ENCODE assay signal across 9 cellular contexts in the genomic region with DNA sequence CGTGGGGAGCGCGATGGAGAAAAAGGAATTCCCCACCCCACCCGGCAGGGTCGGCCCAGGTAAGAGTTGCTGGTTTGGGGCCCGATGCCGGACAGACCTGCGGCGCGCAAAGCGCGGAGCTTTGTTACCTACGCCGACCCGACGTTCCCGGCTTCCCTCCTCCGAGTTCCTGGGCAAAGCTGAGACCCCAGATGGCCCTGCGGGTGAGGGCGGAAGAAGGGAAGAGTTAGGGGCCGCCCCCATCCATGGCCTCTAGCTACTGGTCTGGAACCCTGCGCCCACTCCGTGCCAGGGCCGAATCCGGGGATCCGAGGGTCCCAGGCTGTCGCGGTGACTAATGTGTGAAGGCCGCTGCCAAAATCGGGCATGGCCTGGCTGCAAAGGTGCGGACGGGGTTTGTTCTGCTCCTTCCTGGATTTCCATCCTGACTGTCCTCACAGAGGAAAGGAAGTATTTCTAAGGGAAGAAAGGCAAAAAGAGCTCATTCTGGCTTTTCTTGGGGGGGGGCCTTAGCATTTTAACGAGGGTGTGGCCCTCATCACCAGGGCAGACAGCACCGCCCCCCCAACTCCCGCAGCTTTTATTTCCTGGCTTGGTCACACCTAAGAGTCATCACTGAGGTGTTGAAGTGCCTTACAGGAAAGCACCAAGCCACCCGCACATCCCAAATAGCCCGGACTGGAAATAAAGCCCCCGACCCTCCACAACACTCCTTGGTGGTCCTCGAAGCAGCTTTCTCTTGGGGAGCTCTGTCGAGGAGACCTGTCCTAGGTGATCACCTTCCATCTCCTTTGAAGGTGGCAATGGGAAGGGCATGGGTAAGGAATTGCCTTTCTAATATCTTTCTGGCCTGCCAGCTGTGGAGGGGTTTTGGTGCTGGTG. TPM values are rescaled to one million over a fixed set of nuclear protein-coding genes. Genes with fewer than 3 reads are reported as not detected.
DNase-seq lines count a peak whose midpoint lies in the region; ATAC-seq, FAIRE-seq and TF ChIP-seq lines count a peak whose summit lies in the region.
"Had no signal": no experiment of that assay in that cellular context is flagged by ENCODE, and none has a peak within 500 bp of the region (broad histone marks: within the 10 kb centered on the region; RNA-seq: fewer than 3 reads in every experiment).

No MANE protein-coding gene starts in this region.

- H3K27ac ChIP-seq in PC-3 (ENCODE audit: low read length) (no peak overlapping the region), endothelial cell of umbilical vein (ENCODE audit: insufficient read depth, low read depth, low read length) (peak overlapping the region; percentile 2)

- intact Hi-C loops in PC-3 (cut with micrococcal nuclease) (no loop called here), endothelial cell of umbilical vein (cut with micrococcal nuclease) (no loop called here)

- H3K9me3 Mint-ChIP-seq in T-helper 1 cell treated with Interleukin-12 subunit alpha and Interleukin-12 subunit beta and Interleukin-4 antibody, amounts not matched to agents 30 μg/mL and 1 μg/mL, for 36 hours: no peaks in the 10 kb centered on the region
- no peaks in the 10 kb centered on the region for H3K9me3 Mint-ChIP-seq in natural killer cell treated with Interleukin-12 subunit alpha and Interleukin-12 subunit beta and Interleukin-15 and Interleukin-18, amount 100 ng/mL, for 72 hours
- H3K9me3 Mint-ChIP-seq: activated naive CD8-positive, alpha-beta T cell treated with anti-CD3 and anti-CD28 coated beads, Interleukin-2, amount 10 ng/mL, durations not matched to agents 7 days and 5 days had no signal

- H3K9ac ChIP-seq in PC-3 (ENCODE audit: low read length): peak overlapping the region; percentile 77
- H3K9ac ChIP-seq in endothelial cell of umbilical vein (replicated peaks; ENCODE audit: extremely low read depth, insufficient read depth, low read length): peak overlapping the region; percentile 81

- H3K4me3 Mint-ChIP-seq in T-helper 1 cell treated with Interleukin-12 subunit alpha and Interleukin-12 subunit beta and Interleukin-4 antibody, amounts not matched to agents 30 μg/mL and 1 μg/mL, for 36 hours: peak overlapping the region; percentile 34
- H3K4me3 Mint-ChIP-seq in natural killer cell treated with Interleukin-12 subunit alpha and Interleukin-12 subunit beta and Interleukin-15 and Interleukin-18, amount 100 ng/mL, for 72 hours: peak overlapping the region; percentile 45

- H3K9me1 ChIP-seq in endothelial cell of umbilical vein (replicated peaks; ENCODE audit: control insufficient read depth, extremely low read depth, insufficient read depth, low read length): no peaks in the 10 kb centered on the region

- no peaks in the 10 kb centered on the region for H3K9me3 ChIP-seq in PC-3 (ENCODE audit: low read length)
- H3K9me3 ChIP-seq in endothelial cell of umbilical vein (replicated peaks; ENCODE audit: control insufficient read depth, insufficient read depth, low read length): no peaks in the 10 kb centered on the region

- no peaks in the 10 kb centered on the region for H3K36me3 ChIP-seq in PC-3 (ENCODE audit: low read depth, low read length)
- peaks cover 0 to 5% of the 10 kb centered on the region in 2 experiments for H3K36me3 ChIP-seq in endothelial cell of umbilical vein (ENCODE audit: control insufficient read depth in 2 of 2, extremely low read depth in 1 of 2, insufficient read depth in 2 of 2, low read length in 2 of 2)

- peaks cover 44% of the 10 kb centered on the region for H3K27me3 Mint-ChIP-seq in T-helper 1 cell treated with Interleukin-12 subunit alpha and Interleukin-12 subunit beta and Interleukin-4 antibody, amounts not matched to agents 30 μg/mL and 1 μg/mL, for 36 hours (ENCODE audit: low read depth)
- peaks cover 0 to 14% of the 10 kb centered on the region in 2 donors for H3K27me3 Mint-ChIP-seq in natural killer cell treated with Interleukin-12 subunit alpha and Interleukin-12 subunit beta and Interleukin-15 and Interleukin-18, amount 100 ng/mL, for 72 hours

- H3K4me2 ChIP-seq in PC-3 (ENCODE audit: low read length) (peak overlapping the region; percentile 92), endothelial cell of umbilical vein (ENCODE audit: insufficient read depth, low read length) (peak overlapping the region; percentile 55)

- H3K36me3 Mint-ChIP-seq in T-helper 1 cell treated with Interleukin-12 subunit alpha and Interleukin-12 subunit beta and Interleukin-4 antibody, amounts not matched to agents 30 μg/mL and 1 μg/mL, for 36 hours (ENCODE audit: low read depth): peaks cover 3% of the 10 kb centered on the region
- peaks cover 6% of the 10 kb centered on the region for H3K36me3 Mint-ChIP-seq in natural killer cell treated with Interleukin-12 subunit alpha and Interleukin-12 subunit beta and Interleukin-15 and Interleukin-18, amount 100 ng/mL, for 72 hours
- H3K36me3 Mint-ChIP-seq: activated naive CD8-positive, alpha-beta T cell treated with anti-CD3 and anti-CD28 coated beads, Interleukin-2, amount 10 ng/mL, durations not matched to agents 7 days and 5 days had no signal

- H3K79me2 ChIP-seq in PC-3 (ENCODE audit: low read length) (peaks cover 51% of the 10 kb centered on the region), endothelial cell of umbilical vein (ENCODE audit: control insufficient read depth, insufficient read depth, low read length) (no peaks in the 10 kb centered on the region)

- H3K9me2 ChIP-seq in PC-3 (replicated peaks; ENCODE audit: low read length): no peaks in the 10 kb centered on the region

- peak; percentile 70 for FAIRE-seq in endothelial cell of umbilical vein (lab: Jason Lieb, UNC)

- peaks cover 10% of the 10 kb centered on the region; the same call in 1 of the 2 replicates for H3K4me1 ChIP-seq in PC-3 (ENCODE audit: insufficient read depth, low read length)
- peaks cover 7% of the 10 kb centered on the region for H3K4me1 ChIP-seq in endothelial cell of umbilical vein (ENCODE audit: control insufficient read depth, extremely low read depth, insufficient read depth, low read length)

- TSS peak; percentile 46 for BruUV-seq in PC-3 (replicated peaks; lab: Mats Ljungman, UMichigan)
- BruUV-seq in endothelial cell of umbilical vein (replicated peaks; lab: Mats Ljungman, UMichigan): TSS peak; percentile 22

- H2AFZ ChIP-seq in PC-3 (ENCODE audit: low read length) (peak overlapping the region; percentile 93), endothelial cell of umbilical vein (ENCODE audit: low read depth, low read length) (peak overlapping the region; percentile 91)

- H3K27ac Mint-ChIP-seq in T-helper 1 cell treated with Interleukin-12 subunit alpha and Interleukin-12 subunit beta and Interleukin-4 antibody, amounts not matched to agents 30 μg/mL and 1 μg/mL, for 36 hours: no peak overlapping the region
- no peak overlapping the region for H3K27ac Mint-ChIP-seq in natural killer cell treated with Interleukin-12 subunit alpha and Interleukin-12 subunit beta and Interleukin-15 and Interleukin-18, amount 100 ng/mL, for 72 hours
- H3K27ac Mint-ChIP-seq: activated naive CD8-positive, alpha-beta T cell treated with anti-CD3 and anti-CD28 coated beads, Interleukin-2, amount 10 ng/mL, durations not matched to agents 7 days and 5 days had no signal

- dilution Hi-C loops in endothelial cell of umbilical vein (cut with MboI; ENCODE audit: extremely low pct_ligation_motif_present, low sequenced_read_pairs): no loop called here

- peak; percentile 36 for ATAC-seq in PC-3
- peak in 1 of 2 donors; percentile 9 for ATAC-seq in natural killer cell treated with Interleukin-12 subunit alpha and Interleukin-12 subunit beta and Interleukin-15 and Interleukin-18, amount 100 ng/mL, for 72 hours
- ATAC-seq in GM18520 (IDR thresholded peaks at IDR 0.05; ENCODE audit: unreplicated experiment): no peak
- no peak for ATAC-seq in HG03520 (IDR thresholded peaks at IDR 0.05; ENCODE audit: unreplicated experiment)

- no peaks in the 10 kb centered on the region for H3F3A ChIP-seq in PC-3 (ENCODE audit: low read length, unreplicated experiment)

- DNase-seq in T-helper 1 cell (no peak), PC-3 (peak; percentile 53), endothelial cell of umbilical vein (ENCODE audit: low read depth, low spot score) (no peak), NCI-H1930 (lab: John Stamatoyannopoulos, UW) (no peak)
- DNase-seq in natural killer cell treated with Interleukin-12 subunit alpha and Interleukin-12 subunit beta and Interleukin-15 and Interleukin-18, amount 100 ng/mL, for 72 hours (ENCODE audit: low spot score): no peak

- TF ChIP-seq CTCF in PC-3 (conservative IDR thresholded peaks at IDR 0.05; ENCODE audit: low read depth, low read length): no peak
- TF ChIP-seq CTCF in endothelial cell of umbilical vein (IDR thresholded peaks at IDR 0.05; ENCODE audit: extremely low read depth in 1 of 2, insufficient read depth in 1 of 2, low read depth in 1 of 2, low read length in 2 of 2): no peak

- H4K20me1 ChIP-seq in PC-3 (ENCODE audit: low read length) (no peaks in the 10 kb centered on the region), endothelial cell of umbilical vein (replicated peaks; ENCODE audit: control insufficient read depth, extremely low read depth, insufficient read depth, low read length) (no peaks in the 10 kb centered on the region)

- H3K27me3 ChIP-seq in PC-3 (ENCODE audit: low read length) (no peaks in the 10 kb centered on the region), endothelial cell of umbilical vein (ENCODE audit: control insufficient read depth in 2 of 2, insufficient read depth in 2 of 2, low read length in 2 of 2) (peaks cover 0 to 6% of the 10 kb centered on the region in 2 experiments)

- no peak for TF ChIP-seq POLR2A in endothelial cell of umbilical vein (IDR thresholded peaks at IDR 0.05; ENCODE audit: low read depth, low read length)

- POLR2A ChIA-PET in PC-3 (lab: Charles Lee; ENCODE audit: unreplicated experiment) (no interaction called here), endothelial cell of umbilical vein (lab: Charles Lee) (interaction anchor here (1.5 kb wide), 1 partner anchor 18 kb away, joined by 3 read pairs; a partner anchor contains a TSS)

- peak overlapping the region; percentile 87 for H3K4me3 ChIP-seq in PC-3 (ENCODE audit: low read length)
- peak overlapping the region; percentile 57 to 88 (median 74) for H3K4me3 ChIP-seq in endothelial cell of umbilical vein (replicated peaks in 1 of 3; ENCODE audit: insufficient read depth in 1 of 3, low read depth in 1 of 3, low read length in 3 of 3)

- H3K4me1 Mint-ChIP-seq in T-helper 1 cell treated with Interleukin-12 subunit alpha and Interleukin-12 subunit beta and Interleukin-4 antibody, amounts not matched to agents 30 μg/mL and 1 μg/mL, for 36 hours (ENCODE audit: low read depth): peaks cover 1% of the 10 kb centered on the region
- peaks cover 7% of the 10 kb centered on the region in 2 donors for H3K4me1 Mint-ChIP-seq in natural killer cell treated with Interleukin-12 subunit alpha and Interleukin-12 subunit beta and Interleukin-15 and Interleukin-18, amount 100 ng/mL, for 72 hours (ENCODE audit: low read depth in 2 of 2)
- H3K4me1 Mint-ChIP-seq: activated naive CD8-positive, alpha-beta T cell treated with anti-CD3 and anti-CD28 coated beads, Interleukin-2, amount 10 ng/mL, durations not matched to agents 7 days and 5 days had no signal

- CTCF ChIA-PET in PC-3 (lab: Charles Lee): interaction anchor here (1.4 kb wide), 1 partner anchor 66 kb away, joined by 3 read pairs; no protein-coding TSS in a partner anchor
- CTCF ChIA-PET in endothelial cell of umbilical vein (lab: Charles Lee): interaction anchor here (0.6 to 4.4 kb wide), 4 partner anchors 17 to 66 kb away, joined by 3 to 22 read pairs (median 7); no protein-coding TSS in a partner anchor

RNA-seq across cellular contexts. Expression of a gene that starts 1.1 kb away (rescaled TPM):
- total RNA-seq in PC-3 (2014; rRNA removed): 48.1 and 69.1 TPM in 2 replicates
- 65.3 and 65.6 TPM in 2 replicates for total RNA-seq in endothelial cell of umbilical vein
- polyA plus RNA-seq in endothelial cell of umbilical vein: 41.9 and 44.6 TPM in 2 replicates
- 32.6 and 39.7 TPM in 2 replicates for polyA plus RNA-seq in endothelial cell of umbilical vein (2011; cell fraction: cytosol; rRNA removed)
- 74.4 and 87.1 TPM in 2 replicates for polyA plus RNA-seq in endothelial cell of umbilical vein (2011; cell fraction: nucleus; rRNA removed)
- polyA plus RNA-seq in endothelial cell of umbilical vein (2012): 37.1 and 52.6 TPM in 2 replicates
- 63.3 and 69.4 TPM in 2 replicates for polyA minus RNA-seq in endothelial cell of umbilical vein
- not detected for polyA minus RNA-seq in endothelial cell of umbilical vein (2011; cell fraction: cytosol; rRNA and poly(A)+ RNA removed)
- polyA minus RNA-seq in endothelial cell of umbilical vein (2011; cell fraction: nucleus; rRNA and poly(A)+ RNA removed): 28.8 and 32.0 TPM in 2 replicates
- 1 to 10 TPM; 1.2 to 4.1 TPM for total RNA-seq in natural killer cell treated with Interleukin-12 subunit alpha and Interleukin-12 subunit beta and Interleukin-15 and Interleukin-18, amount 100 ng/mL, for 72 hours

RNA-seq across cellular contexts. Expression of a gene that starts 17.7 kb away (rescaled TPM):
- total RNA-seq in PC-3 (2014; rRNA removed) (17.5 and 18.5 TPM in 2 replicates), endothelial cell of umbilical vein (26.8 and 26.9 TPM in 2 replicates)
- 17.4 and 17.7 TPM in 2 replicates for polyA plus RNA-seq in endothelial cell of umbilical vein
- 11.1 and 13.5 TPM in 2 replicates for polyA plus RNA-seq in endothelial cell of umbilical vein (2011; cell fraction: cytosol; rRNA removed)
- polyA plus RNA-seq in endothelial cell of umbilical vein (2011; cell fraction: nucleus; rRNA removed): 72.9 and 87.6 TPM in 2 replicates
- 10.5 and 11.6 TPM in 2 replicates for polyA plus RNA-seq in endothelial cell of umbilical vein (2012)
- polyA minus RNA-seq in endothelial cell of umbilical vein: 19.6 and 21.7 TPM in 2 replicates
- polyA minus RNA-seq in endothelial cell of umbilical vein (2011; cell fraction: cytosol; rRNA and poly(A)+ RNA removed): 2.6 TPM
- polyA minus RNA-seq in endothelial cell of umbilical vein (2011; cell fraction: nucleus; rRNA and poly(A)+ RNA removed): 22.6 and 27.6 TPM in 2 replicates
- total RNA-seq in natural killer cell treated with Interleukin-12 subunit alpha and Interleukin-12 subunit beta and Interleukin-15 and Interleukin-18, amount 100 ng/mL, for 72 hours: 10 to 100 TPM; 12.3 to 13.0 TPM

RNA-seq across cellular contexts. Expression of a gene that starts 17.9 kb away (rescaled TPM):
- 59.8 and 63.9 TPM in 2 replicates for total RNA-seq in PC-3 (2014; rRNA removed)
- 59.7 and 63.6 TPM in 2 replicates for total RNA-seq in endothelial cell of umbilical vein
- 37.6 and 43.1 TPM in 2 replicates for polyA plus RNA-seq in endothelial cell of umbilical vein
- 25.3 and 31.9 TPM in 2 replicates for polyA plus RNA-seq in endothelial cell of umbilical vein (2011; cell fraction: cytosol; rRNA removed)
- 30.7 and 32.7 TPM in 2 replicates for polyA plus RNA-seq in endothelial cell of umbilical vein (2011; cell fraction: nucleus; rRNA removed)
- polyA plus RNA-seq in endothelial cell of umbilical vein (2012): 52.2 and 62.8 TPM in 2 replicates
- polyA minus RNA-seq in endothelial cell of umbilical vein: 21.9 and 22.7 TPM in 2 replicates
- polyA minus RNA-seq in endothelial cell of umbilical vein (2011; cell fraction: cytosol; rRNA and poly(A)+ RNA removed): 46.4 TPM
- polyA minus RNA-seq in endothelial cell of umbilical vein (2011; cell fraction: nucleus; rRNA and poly(A)+ RNA removed): 7.6 and 10.0 TPM in 2 replicates
- total RNA-seq in natural killer cell treated with Interleukin-12 subunit alpha and Interleukin-12 subunit beta and Interleukin-15 and Interleukin-18, amount 100 ng/mL, for 72 hours: 10 to 100 TPM; 41.7 to 59.6 TPM

RNA-seq across cellular contexts. Expression of a gene that starts 23.5 kb away (rescaled TPM):
- total RNA-seq in PC-3 (2014; rRNA removed): 17.5 and 18.6 TPM in 2 replicates
- total RNA-seq in endothelial cell of umbilical vein: 29.4 and 29.7 TPM in 2 replicates
- 33.7 and 35.4 TPM in 2 replicates for polyA plus RNA-seq in endothelial cell of umbilical vein
- 20.1 and 24.1 TPM in 2 replicates for polyA plus RNA-seq in endothelial cell of umbilical vein (2011; cell fraction: cytosol; rRNA removed)
- 84.7 and 101 TPM in 2 replicates for polyA plus RNA-seq in endothelial cell of umbilical vein (2011; cell fraction: nucleus; rRNA removed)
- polyA plus RNA-seq in endothelial cell of umbilical vein (2012): 18.2 and 25.1 TPM in 2 replicates
- 47.5 and 57.7 TPM in 2 replicates for polyA minus RNA-seq in endothelial cell of umbilical vein
- 4.8 TPM for polyA minus RNA-seq in endothelial cell of umbilical vein (2011; cell fraction: cytosol; rRNA and poly(A)+ RNA removed)
- polyA minus RNA-seq in endothelial cell of umbilical vein (2011; cell fraction: nucleus; rRNA and poly(A)+ RNA removed): 21.7 and 28.9 TPM in 2 replicates
- total RNA-seq in natural killer cell treated with Interleukin-12 subunit alpha and Interleukin-12 subunit beta and Interleukin-15 and Interleukin-18, amount 100 ng/mL, for 72 hours: 1 to 10 TPM; 8.3 to 9.8 TPM

RNA-seq across cellular contexts. Expression of a gene that starts 55.7 kb away (rescaled TPM):
- total RNA-seq in PC-3 (2014; rRNA removed) (120 and 133 TPM in 2 replicates), endothelial cell of umbilical vein (103 TPM in 2 replicates)
- 35.9 and 40.2 TPM in 2 replicates for polyA plus RNA-seq in endothelial cell of umbilical vein
- polyA plus RNA-seq in endothelial cell of umbilical vein (2011; cell fraction: cytosol; rRNA removed): 70.6 and 81.0 TPM in 2 replicates
- polyA plus RNA-seq in endothelial cell of umbilical vein (2011; cell fraction: nucleus; rRNA removed): 35.0 and 42.6 TPM in 2 replicates
- polyA plus RNA-seq in endothelial cell of umbilical vein (2012): 59.9 and 97.5 TPM in 2 replicates
- polyA minus RNA-seq in endothelial cell of umbilical vein: 41.5 and 43.0 TPM in 2 replicates
- polyA minus RNA-seq in endothelial cell of umbilical vein (2011; cell fraction: cytosol; rRNA and poly(A)+ RNA removed): 29.6 TPM
- 9.0 and 11.0 TPM in 2 replicates for polyA minus RNA-seq in endothelial cell of umbilical vein (2011; cell fraction: nucleus; rRNA and poly(A)+ RNA removed)
- total RNA-seq in natural killer cell treated with Interleukin-12 subunit alpha and Interleukin-12 subunit beta and Interleukin-15 and Interleukin-18, amount 100 ng/mL, for 72 hours: 10 to 100 TPM; 86.9 to 96.5 TPM
